In genomic region chr11:6607190-6607635, GRCh38 we compare ENCODE assay signal across 8 cellular contexts. TPM values are rescaled to one million over a fixed set of nuclear protein-coding genes. Genes with fewer than 3 reads are reported as not detected.
DNase-seq lines count a peak whose midpoint lies in the region; ATAC-seq, FAIRE-seq and TF ChIP-seq lines count a peak whose summit lies in the region.

No MANE protein-coding gene starts in this region.

- CTCF ChIA-PET in AG04449 (lab: Yijun Ruan, JAX) = interaction anchor here (1.4 to 4.4 kb wide), 8 partner anchors 11 to 229 kb away, joined by 3 to 19 read pairs (median 4); partner anchors contain the start of genes MRPL17 and TPP1
- CTCF ChIA-PET in naive thymus-derived CD4-positive, alpha-beta T cell (lab: Charles Lee) = interaction anchor here (0.6 to 2.8 kb wide), 3 partner anchors 76 to 101 kb away, joined by 3 to 14 read pairs (median 3); partner anchors contain the start of gene MRPL17

- no peak for ATAC-seq in naive thymus-derived CD4-positive, alpha-beta T cell

- peak overlapping the region in 2 of 5 experiments; percentile 60 to 70 for H3K4me3 Mint-ChIP-seq in brain
- H3K4me3 Mint-ChIP-seq in naive thymus-derived CD4-positive, alpha-beta T cell = peak overlapping the region in 8 of 10 donors; percentile 7 to 69 (median 44)

- H3K27ac Mint-ChIP-seq in brain = peak overlapping the region in 3 of 5 experiments; percentile 77 to 95 (median 87)
- peak overlapping the region in 7 of 9 donors; percentile 39 to 81 (median 68) for H3K27ac Mint-ChIP-seq in naive thymus-derived CD4-positive, alpha-beta T cell

- no peaks in the 10 kb centered on the region for H3K27me3 ChIP-seq in MG63
- no peaks in the 10 kb centered on the region for H3K27me3 ChIP-seq in naive thymus-derived CD4-positive, alpha-beta T cell (ENCODE audit: control insufficient read depth in 2 of 2, insufficient read depth in 2 of 2, low read length in 2 of 2)

- no peaks in the 10 kb centered on the region for H3K27me3 Mint-ChIP-seq in brain
- H3K27me3 Mint-ChIP-seq in naive thymus-derived CD4-positive, alpha-beta T cell = no peaks in the 10 kb centered on the region

- peaks cover 75% of the 10 kb centered on the region for H3K36me3 ChIP-seq in MG63
- H3K36me3 ChIP-seq in naive thymus-derived CD4-positive, alpha-beta T cell (ENCODE audit: control insufficient read depth in 2 of 3, insufficient read depth in 3 of 3, low read length in 3 of 3) = peaks cover 7 to 43% (median 17%) of the 10 kb centered on the region in 3 experiments

- H3K4me1 Mint-ChIP-seq in brain = peaks cover 20% of the 10 kb centered on the region
- peaks cover 0 to 39% (median 33%) of the 10 kb centered on the region in 7 donors for H3K4me1 Mint-ChIP-seq in naive thymus-derived CD4-positive, alpha-beta T cell

- no peak for FAIRE-seq in GM12891 (lab: Jason Lieb, UNC)

- no peak for TF ChIP-seq CTCF in AG04449 (IDR thresholded peaks at IDR 0.05; ENCODE audit: insufficient read depth, low read length, missing control alignments)
- TF ChIP-seq CTCF in brain (conservative IDR thresholded peaks at IDR 0.05) = no peak

- H3K36me3 Mint-ChIP-seq in brain = peaks cover 40% of the 10 kb centered on the region
- peaks cover 0 to 42% (median 8%) of the 10 kb centered on the region in 5 donors for H3K36me3 Mint-ChIP-seq in naive thymus-derived CD4-positive, alpha-beta T cell

- no peaks in the 10 kb centered on the region for H3K9me3 ChIP-seq in MG63
- H3K9me3 ChIP-seq in naive thymus-derived CD4-positive, alpha-beta T cell (ENCODE audit: control insufficient read depth in 2 of 3, low read length in 3 of 3) = no peaks in the 10 kb centered on the region

- H3K4me3 ChIP-seq in AG04449 (ENCODE audit: low read depth, low read length) = peak overlapping the region; percentile 21; the same call in 1 of the 2 replicates
- 0 out of 2 replicates have a peak overlapping the region, but pooled peaks have one; percentile 8 for H3K4me3 ChIP-seq in MG63
- H3K4me3 ChIP-seq in naive thymus-derived CD4-positive, alpha-beta T cell (ENCODE audit: low read length) = no peak overlapping the region

- POLR2A ChIA-PET in AG04449 (lab: Yijun Ruan, JAX) = interaction anchor here (0.6 to 1.2 kb wide), 7 partner anchors 9 to 228 kb away, joined by 3 to 9 read pairs (median 3); partner anchors contain the start of genes MRPL17 and TPP1
- POLR2A ChIA-PET in naive thymus-derived CD4-positive, alpha-beta T cell (lab: Charles Lee) = interaction anchor here (0.9 to 10.3 kb wide), 7 partner anchors 11 to 188 kb away, joined by 3 to 170 read pairs (median 3); partner anchors contain the start of genes APBB1, MRPL17 and TPP1

- DNase-seq in AG04449 (ENCODE audit: low read depth, low spot score) = no peak
- no peak for DNase-seq in MG63
- peak in 1 of 9 donors; percentile 21 for DNase-seq in naive thymus-derived CD4-positive, alpha-beta T cell
- no peak for DNase-seq in GM12891 (ENCODE audit: insufficient read length, low spot score)
- DNase-seq in activated effector memory CD4-positive, alpha-beta T cell treated with Interleukin-2 at 50 U/mL for 16 hours = no peak
- no peak for DNase-seq in NCI-H187 (lab: John Stamatoyannopoulos, UW)
- DNase-seq in NCI-H2107 treated with DMSO at 0.1 percent for 48 hours (lab: John Stamatoyannopoulos, UW; ENCODE audit: unreplicated experiment) = no peak

- H3K9me3 Mint-ChIP-seq in brain = peaks cover 0 to 3% (median 0%) of the 10 kb centered on the region in 5 experiments
- no peaks in the 10 kb centered on the region for H3K9me3 Mint-ChIP-seq in naive thymus-derived CD4-positive, alpha-beta T cell

- peaks cover 47 to 55% of the 10 kb centered on the region in 2 donors for H3K4me1 ChIP-seq in naive thymus-derived CD4-positive, alpha-beta T cell (ENCODE audit: control insufficient read depth in 2 of 2, insufficient read depth in 2 of 2, low read length in 2 of 2)

- no peak for TF ChIP-seq POLR2A in GM12891 (IDR thresholded peaks at IDR 0.05; ENCODE audit: low read depth, low read length)

- intact Hi-C loops in naive thymus-derived CD4-positive, alpha-beta T cell (cut with micrococcal nuclease) = loop anchor here in 1 of 2 donors (2.0 to 10.0 kb wide), 2 partner anchors 228 to 922 kb away; partner anchors contain the start of genes TRIM22 and TRIM5

- peak overlapping the region; percentile 53 for H3K27ac ChIP-seq in naive thymus-derived CD4-positive, alpha-beta T cell (ENCODE audit: low read depth, low read length)

TF ChIP-seq in GM12891, 5 proteins besides CTCF, POLR2A, EP300 and RAD21:
- TF ChIP-seq TAF1 (IDR thresholded peaks at IDR 0.05; ENCODE audit: low read depth, low read length) (no peak), POLR2AphosphoS5 (IDR thresholded peaks at IDR 0.05; ENCODE audit: low read depth, low read length) (no peak), POU2F2 (IDR thresholded peaks at IDR 0.05; ENCODE audit: low read depth, low read length) (no peak), SPI1 (IDR thresholded peaks at IDR 0.05; ENCODE audit: low read depth, low read length) (no peak), PAX5 (IDR thresholded peaks at IDR 0.05; ENCODE audit: insufficient read depth, low read length, severe bottlenecking) (no peak)

RNA-seq across cellular contexts. Expression of gene ILK, which starts 3.6 kb away (rescaled TPM):
- total RNA-seq in MG63 (2014; rRNA removed; shearing (Covaris generic); ENCODE audit: low replicate concordance) = 92.9 and 136 TPM in 2 replicates
- polyA plus RNA-seq in brain (ENCODE audit: insufficient read depth, low read depth, low replicate concordance) = 91.0 TPM
- total RNA-seq in naive thymus-derived CD4-positive, alpha-beta T cell = 100 to 1,000 TPM in 1 of 5 experiments, 10 to 100 TPM in 4; 34.4 to 165 (median 89.6) TPM
- polyA plus RNA-seq in naive thymus-derived CD4-positive, alpha-beta T cell = 10 to 100 TPM; 67.8 to 79.7 TPM
- polyA plus RNA-seq in GM12891 (2012; ENCODE audit: low read depth, missing spikeins) = 56.8 TPM

RNA-seq across cellular contexts. Expression of gene RRP8, which starts 3.8 kb away (rescaled TPM):
- 21.1 and 32.9 TPM in 2 replicates for total RNA-seq in MG63 (2014; rRNA removed; shearing (Covaris generic); ENCODE audit: low replicate concordance)
- 12.9 TPM for polyA plus RNA-seq in brain (ENCODE audit: insufficient read depth, low read depth, low replicate concordance)
- total RNA-seq in naive thymus-derived CD4-positive, alpha-beta T cell = 10 to 100 TPM; 21.4 to 37.9 (median 27.9) TPM
- polyA plus RNA-seq in naive thymus-derived CD4-positive, alpha-beta T cell = 10 to 100 TPM; 17.2 to 29.1 TPM
- polyA plus RNA-seq in GM12891 (2012; ENCODE audit: low read depth, missing spikeins) = 15.0 TPM

RNA-seq across cellular contexts. Expression of gene TAF10, which starts 4.8 kb away (rescaled TPM):
- 59.5 and 111 TPM in 2 replicates for total RNA-seq in MG63 (2014; rRNA removed; shearing (Covaris generic); ENCODE audit: low replicate concordance)
- 147 TPM for polyA plus RNA-seq in brain (ENCODE audit: insufficient read depth, low read depth, low replicate concordance)
- total RNA-seq in naive thymus-derived CD4-positive, alpha-beta T cell = 100 to 1,000 TPM; 116 to 135 (median 128) TPM
- 100 to 1,000 TPM; 210 to 247 TPM for polyA plus RNA-seq in naive thymus-derived CD4-positive, alpha-beta T cell
- 241 TPM for polyA plus RNA-seq in GM12891 (2012; ENCODE audit: low read depth, missing spikeins)

RNA-seq across cellular contexts. Expression of gene TPP1, which starts 12.0 kb away (rescaled TPM):
- 2.5 and 15.2 TPM in 2 replicates for total RNA-seq in MG63 (2014; rRNA removed; shearing (Covaris generic); ENCODE audit: low replicate concordance)
- 123 TPM for polyA plus RNA-seq in brain (ENCODE audit: insufficient read depth, low read depth, low replicate concordance)
- total RNA-seq in naive thymus-derived CD4-positive, alpha-beta T cell = 100 to 1,000 TPM in 3 of 5 experiments, 10 to 100 TPM in 2; 49.9 to 160 (median 134) TPM
- polyA plus RNA-seq in naive thymus-derived CD4-positive, alpha-beta T cell = 100 to 1,000 TPM in 1 of 2 donors, 10 to 100 TPM in 1; 91.6 to 116 TPM
- 49.7 TPM for polyA plus RNA-seq in GM12891 (2012; ENCODE audit: low read depth, missing spikeins)

RNA-seq across cellular contexts. Expression of gene DCHS1, which starts 48.4 kb away (rescaled TPM):
- 4.3 and 5.4 TPM in 2 replicates for total RNA-seq in MG63 (2014; rRNA removed; shearing (Covaris generic); ENCODE audit: low replicate concordance)
- 23.4 TPM for polyA plus RNA-seq in brain (ENCODE audit: insufficient read depth, low read depth, low replicate concordance)
- total RNA-seq in naive thymus-derived CD4-positive, alpha-beta T cell = 10 to 100 TPM in 3 of 5 experiments, 1 to 10 TPM in 1, under 1 TPM in 1; 0.48 to 12.5 (median 10.9) TPM
- 1 to 10 TPM; 2.7 to 4.8 TPM for polyA plus RNA-seq in naive thymus-derived CD4-positive, alpha-beta T cell
- polyA plus RNA-seq in GM12891 (2012; ENCODE audit: low read depth, missing spikeins) = 0.98 TPM
